8 cellular contexts compared by ENCODE assay signal in the genomic region with DNA sequence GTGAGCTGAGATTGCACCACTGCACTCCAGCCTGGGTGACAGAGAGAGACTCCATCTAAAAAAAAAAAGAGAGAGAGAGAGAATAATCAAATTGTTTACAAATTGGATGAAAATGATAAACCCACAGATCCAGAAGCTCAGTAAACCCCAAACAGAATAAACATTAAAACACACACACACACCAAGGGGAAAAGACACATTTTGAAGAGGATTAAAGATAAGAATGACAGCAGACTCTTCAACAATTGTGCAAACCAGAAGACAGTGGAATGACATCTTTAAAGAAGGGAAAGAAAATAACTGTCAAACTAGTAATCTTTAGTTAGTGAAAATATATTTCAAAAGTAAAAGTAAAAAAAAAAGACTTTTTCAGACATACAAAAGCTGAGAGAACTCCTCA.
"Had no signal": no experiment of that assay in that cellular context is flagged by ENCODE, and none has a peak within 500 bp of the region (broad histone marks: within the 10 kb centered on the region; RNA-seq: fewer than 3 reads in every experiment).

No MANE protein-coding gene starts in this region.

- DNase-seq: GDM1, GF-D8 had no signal

- FAIRE-seq: G401.6, GM12878, GM12891, GM12892, GM18507, GM19239 had no signal

- ATAC-seq: GM12878 had no signal

- H3K4me3 ChIP-seq: GM12878 had no signal
